ENCODE assay signal across 24 cellular contexts in the genomic region with DNA sequence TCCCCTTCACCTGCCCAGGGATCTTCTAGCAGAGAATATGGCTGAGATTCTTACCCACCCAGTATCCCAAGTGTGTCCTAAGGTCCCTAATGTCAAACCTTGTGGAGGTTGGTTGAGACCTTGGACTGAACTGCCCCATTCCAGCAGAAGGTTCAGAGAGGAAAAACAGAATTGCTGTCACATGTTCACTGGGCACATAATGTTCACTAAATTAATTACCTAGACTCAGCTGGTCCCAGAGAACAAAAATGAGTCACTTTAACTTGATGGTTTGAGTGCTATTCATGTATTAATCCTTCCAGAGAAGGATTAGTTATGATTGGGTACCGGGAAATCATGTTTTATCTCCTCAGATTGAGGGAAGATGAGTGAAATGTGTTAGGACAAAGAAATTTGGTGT.
"Had no signal": no experiment of that assay in that cellular context is flagged by ENCODE, and none has a peak within 500 bp of the region (broad histone marks: within the 10 kb centered on the region; RNA-seq: fewer than 3 reads in every experiment).

No MANE protein-coding gene starts in this region.

- H3K27ac Mint-ChIP-seq: activated CD8-positive, alpha-beta T cell treated with anti-CD3 and anti-CD28 coated beads, Interleukin-2, amount 10 ng/mL, durations not matched to agents 7 days and 5 days; activated naive CD8-positive, alpha-beta T cell; activated T-helper 17 cell treated with anti-CD3 and anti-CD28 coated beads, Interleukin-2, amount 50 U/mL, for 72 hours; naive thymus-derived CD4-positive, alpha-beta T cell had no signal

- H3K4me3 ChIP-seq: adrenal gland, left lung, lung, smooth muscle cell, upper lobe of right lung had no signal

- H3K36me3 ChIP-seq: adrenal gland, left lung, upper lobe of right lung had no signal

- ATAC-seq: activated CD8-positive, alpha-beta T cell treated with anti-CD3 and anti-CD28 coated beads, Interleukin-2, amount 10 ng/mL, durations not matched to agents 7 days and 5 days; activated T-helper 17 cell treated with anti-CD3 and anti-CD28 coated beads, Interleukin-2, amount 50 U/mL, for 72 hours; left lung; naive thymus-derived CD4-positive, alpha-beta T cell; sciatic nerve; upper lobe of right lung had no signal

- H3K4me3 Mint-ChIP-seq: activated CD8-positive, alpha-beta T cell treated with anti-CD3 and anti-CD28 coated beads, Interleukin-2, amount 10 ng/mL, durations not matched to agents 7 days and 5 days; activated naive CD8-positive, alpha-beta T cell; activated T-helper 17 cell treated with anti-CD3 and anti-CD28 coated beads, Interleukin-2, amount 50 U/mL, for 72 hours; naive thymus-derived CD4-positive, alpha-beta T cell; neural crest cell had no signal

- H3K4me1 ChIP-seq: left lung, upper lobe of right lung had no signal

- H3K4me1 Mint-ChIP-seq: activated T-helper 17 cell treated with anti-CD3 and anti-CD28 coated beads, Interleukin-2, amount 50 U/mL, for 72 hours; neural crest cell had no signal

- H3K27me3 Mint-ChIP-seq: activated naive CD8-positive, alpha-beta T cell; activated T-helper 17 cell treated with anti-CD3 and anti-CD28 coated beads, Interleukin-2, amount 50 U/mL, for 72 hours had no signal

- H3K9me3 ChIP-seq: adrenal gland, left lung, upper lobe of right lung had no signal

- H3K4me2 ChIP-seq: smooth muscle cell had no signal

- FAIRE-seq: frontal cortex, TTC549 had no signal

- DNase-seq: activated CD4-positive, alpha-beta T cell treated with anti-CD3 and anti-CD28 coated beads for 1 hour; activated CD4-positive, alpha-beta T cell treated with anti-CD3 and anti-CD28 coated beads, Interleukin-2, amount 50 U/mL, for 1 hour; activated CD8-positive, alpha-beta T cell treated with anti-CD3 and anti-CD28 coated beads, Interleukin-2, amount 10 ng/mL, durations not matched to agents 7 days and 5 days; activated T-cell treated with anti-CD3 and anti-CD28 coated beads, Interleukin-2, amount 50 U/mL, for 1 hour; adrenal gland; hippocampal formation; kidney glomerular epithelial cell; left lung; naive thymus-derived CD4-positive, alpha-beta T cell; occipital lobe; posterior cingulate gyrus; stimulated activated CD4-positive, alpha-beta T cell treated with anti-CD3 and anti-CD28 coated beads, Interleukin-2, amount 100 ng/mL, for 48 hours; stimulated activated CD8-positive, alpha-beta memory T cell treated with anti-CD3 and anti-CD28 coated beads, Interleukin-4, amount 100 ng/mL, for 48 hours; stimulated activated naive CD4-positive, alpha-beta T cell; upper lobe of right lung had no signal

- H3K27ac ChIP-seq: adrenal gland, epithelial cell of prostate, left lung, upper lobe of right lung had no signal

- H3K27me3 ChIP-seq: adrenal gland, left lung, upper lobe of right lung had no signal

- H3K36me3 Mint-ChIP-seq: activated naive CD8-positive, alpha-beta T cell had no signal
